Comparison of ENCODE assay signal across 2 cellular contexts in the genomic region with DNA sequence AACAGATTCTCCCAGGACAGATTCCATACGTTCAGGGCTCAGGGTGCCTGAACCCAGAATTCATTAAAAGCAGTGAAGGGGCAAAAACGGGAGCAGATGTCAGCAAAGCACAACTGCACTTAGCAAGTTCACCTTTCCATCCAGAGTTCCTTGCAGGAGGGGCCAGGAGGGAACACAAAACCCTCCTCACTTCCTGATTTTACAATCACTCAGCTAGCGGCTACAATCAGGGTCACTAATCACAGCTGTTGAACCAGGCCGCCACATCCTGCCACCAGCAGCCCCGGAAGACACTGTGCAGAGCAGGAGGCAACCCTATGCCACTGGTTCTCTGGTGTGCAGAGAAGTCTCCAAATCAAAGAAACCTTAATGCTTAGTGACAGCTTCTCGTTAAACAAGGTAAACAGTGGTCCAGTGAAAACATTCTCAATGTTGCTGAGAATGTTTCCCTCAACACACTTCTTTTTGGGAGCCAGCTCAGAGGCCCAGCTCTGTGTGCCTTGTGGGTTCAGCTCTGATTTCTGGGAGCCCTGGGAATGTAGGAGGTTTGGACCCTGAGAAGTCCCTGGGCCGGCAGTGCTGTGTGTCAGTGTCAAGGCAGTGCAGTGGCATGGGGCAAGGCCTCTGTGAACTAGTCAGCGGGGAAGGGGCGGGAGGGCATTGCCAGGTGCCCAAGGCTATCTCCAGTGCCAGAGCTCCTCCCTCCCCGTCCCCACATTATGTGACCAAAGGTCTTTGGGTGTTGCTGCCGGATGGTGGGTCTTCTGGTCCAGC.
TF ChIP-seq lines count a peak whose summit lies in the region.

No MANE protein-coding gene starts in this region.

TF ChIP-seq in GM12878, 131 proteins besides CTCF, POLR2A, EP300 and RAD21 (continued from another document and continues in another):
- TF ChIP-seq, protein P1, sequence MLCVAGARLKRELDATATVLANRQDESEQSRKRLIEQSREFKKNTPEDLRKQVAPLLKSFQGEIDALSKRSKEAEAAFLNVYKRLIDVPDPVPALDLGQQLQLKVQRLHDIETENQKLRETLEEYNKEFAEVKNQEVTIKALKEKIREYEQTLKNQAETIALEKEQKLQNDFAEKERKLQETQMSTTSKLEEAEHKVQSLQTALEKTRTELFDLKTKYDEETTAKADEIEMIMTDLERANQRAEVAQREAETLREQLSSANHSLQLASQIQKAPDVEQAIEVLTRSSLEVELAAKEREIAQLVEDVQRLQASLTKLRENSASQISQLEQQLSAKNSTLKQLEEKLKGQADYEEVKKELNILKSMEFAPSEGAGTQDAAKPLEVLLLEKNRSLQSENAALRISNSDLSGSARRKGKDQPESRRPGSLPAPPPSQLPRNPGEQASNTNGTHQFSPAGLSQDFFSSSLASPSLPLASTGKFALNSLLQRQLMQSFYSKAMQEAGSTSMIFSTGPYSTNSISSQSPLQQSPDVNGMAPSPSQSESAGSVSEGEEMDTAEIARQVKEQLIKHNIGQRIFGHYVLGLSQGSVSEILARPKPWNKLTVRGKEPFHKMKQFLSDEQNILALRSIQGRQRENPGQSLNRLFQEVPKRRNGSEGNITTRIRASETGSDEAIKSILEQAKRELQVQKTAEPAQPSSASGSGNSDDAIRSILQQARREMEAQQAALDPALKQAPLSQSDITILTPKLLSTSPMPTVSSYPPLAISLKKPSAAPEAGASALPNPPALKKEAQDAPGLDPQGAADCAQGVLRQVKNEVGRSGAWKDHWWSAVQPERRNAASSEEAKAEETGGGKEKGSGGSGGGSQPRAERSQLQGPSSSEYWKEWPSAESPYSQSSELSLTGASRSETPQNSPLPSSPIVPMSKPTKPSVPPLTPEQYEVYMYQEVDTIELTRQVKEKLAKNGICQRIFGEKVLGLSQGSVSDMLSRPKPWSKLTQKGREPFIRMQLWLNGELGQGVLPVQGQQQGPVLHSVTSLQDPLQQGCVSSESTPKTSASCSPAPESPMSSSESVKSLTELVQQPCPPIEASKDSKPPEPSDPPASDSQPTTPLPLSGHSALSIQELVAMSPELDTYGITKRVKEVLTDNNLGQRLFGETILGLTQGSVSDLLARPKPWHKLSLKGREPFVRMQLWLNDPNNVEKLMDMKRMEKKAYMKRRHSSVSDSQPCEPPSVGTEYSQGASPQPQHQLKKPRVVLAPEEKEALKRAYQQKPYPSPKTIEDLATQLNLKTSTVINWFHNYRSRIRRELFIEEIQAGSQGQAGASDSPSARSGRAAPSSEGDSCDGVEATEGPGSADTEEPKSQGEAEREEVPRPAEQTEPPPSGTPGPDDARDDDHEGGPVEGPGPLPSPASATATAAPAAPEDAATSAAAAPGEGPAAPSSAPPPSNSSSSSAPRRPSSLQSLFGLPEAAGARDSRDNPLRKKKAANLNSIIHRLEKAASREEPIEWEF (IDR thresholded peaks at IDR 0.05; ENCODE audit: insufficient replicate concordance, low read depth, low read length): no peak
- no peak for TF ChIP-seq ZNF384 (IDR thresholded peaks at IDR 0.05; ENCODE audit: borderline replicate concordance, low read depth, low read length)
- TF ChIP-seq GABPA (IDR thresholded peaks at IDR 0.05; ENCODE audit: low read depth): peak; percentile 62; the same call in 1 of the 2 replicates
- peak; percentile 65; the same call in 1 of the 2 replicates for TF ChIP-seq ZNF207 (IDR thresholded peaks at IDR 0.05; ENCODE audit: borderline replicate concordance)
- peak; percentile 64 for TF ChIP-seq MTA2 (IDR thresholded peaks at IDR 0.05; ENCODE audit: low read depth)
- 0 out of 2 replicates have a peak, but pooled peaks have one; percentile 72 for TF ChIP-seq HDGF (IDR thresholded peaks at IDR 0.05)
- no peak for TF ChIP-seq PAX8 (IDR thresholded peaks at IDR 0.05)
- TF ChIP-seq, protein P2, sequence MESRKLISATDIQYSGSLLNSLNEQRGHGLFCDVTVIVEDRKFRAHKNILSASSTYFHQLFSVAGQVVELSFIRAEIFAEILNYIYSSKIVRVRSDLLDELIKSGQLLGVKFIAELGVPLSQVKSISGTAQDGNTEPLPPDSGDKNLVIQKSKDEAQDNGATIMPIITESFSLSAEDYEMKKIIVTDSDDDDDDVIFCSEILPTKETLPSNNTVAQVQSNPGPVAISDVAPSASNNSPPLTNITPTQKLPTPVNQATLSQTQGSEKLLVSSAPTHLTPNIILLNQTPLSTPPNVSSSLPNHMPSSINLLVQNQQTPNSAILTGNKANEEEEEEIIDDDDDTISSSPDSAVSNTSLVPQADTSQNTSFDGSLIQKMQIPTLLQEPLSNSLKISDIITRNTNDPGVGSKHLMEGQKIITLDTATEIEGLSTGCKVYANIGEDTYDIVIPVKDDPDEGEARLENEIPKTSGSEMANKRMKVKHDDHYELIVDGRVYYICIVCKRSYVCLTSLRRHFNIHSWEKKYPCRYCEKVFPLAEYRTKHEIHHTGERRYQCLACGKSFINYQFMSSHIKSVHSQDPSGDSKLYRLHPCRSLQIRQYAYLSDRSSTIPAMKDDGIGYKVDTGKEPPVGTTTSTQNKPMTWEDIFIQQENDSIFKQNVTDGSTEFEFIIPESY (IDR thresholded peaks at IDR 0.05): 0 out of 2 replicates have a peak, but pooled peaks have one; percentile 44
- TF ChIP-seq TCF12 (IDR thresholded peaks at IDR 0.05; ENCODE audit: low read depth, low read length): peak; percentile 93
- TF ChIP-seq, protein P3, sequence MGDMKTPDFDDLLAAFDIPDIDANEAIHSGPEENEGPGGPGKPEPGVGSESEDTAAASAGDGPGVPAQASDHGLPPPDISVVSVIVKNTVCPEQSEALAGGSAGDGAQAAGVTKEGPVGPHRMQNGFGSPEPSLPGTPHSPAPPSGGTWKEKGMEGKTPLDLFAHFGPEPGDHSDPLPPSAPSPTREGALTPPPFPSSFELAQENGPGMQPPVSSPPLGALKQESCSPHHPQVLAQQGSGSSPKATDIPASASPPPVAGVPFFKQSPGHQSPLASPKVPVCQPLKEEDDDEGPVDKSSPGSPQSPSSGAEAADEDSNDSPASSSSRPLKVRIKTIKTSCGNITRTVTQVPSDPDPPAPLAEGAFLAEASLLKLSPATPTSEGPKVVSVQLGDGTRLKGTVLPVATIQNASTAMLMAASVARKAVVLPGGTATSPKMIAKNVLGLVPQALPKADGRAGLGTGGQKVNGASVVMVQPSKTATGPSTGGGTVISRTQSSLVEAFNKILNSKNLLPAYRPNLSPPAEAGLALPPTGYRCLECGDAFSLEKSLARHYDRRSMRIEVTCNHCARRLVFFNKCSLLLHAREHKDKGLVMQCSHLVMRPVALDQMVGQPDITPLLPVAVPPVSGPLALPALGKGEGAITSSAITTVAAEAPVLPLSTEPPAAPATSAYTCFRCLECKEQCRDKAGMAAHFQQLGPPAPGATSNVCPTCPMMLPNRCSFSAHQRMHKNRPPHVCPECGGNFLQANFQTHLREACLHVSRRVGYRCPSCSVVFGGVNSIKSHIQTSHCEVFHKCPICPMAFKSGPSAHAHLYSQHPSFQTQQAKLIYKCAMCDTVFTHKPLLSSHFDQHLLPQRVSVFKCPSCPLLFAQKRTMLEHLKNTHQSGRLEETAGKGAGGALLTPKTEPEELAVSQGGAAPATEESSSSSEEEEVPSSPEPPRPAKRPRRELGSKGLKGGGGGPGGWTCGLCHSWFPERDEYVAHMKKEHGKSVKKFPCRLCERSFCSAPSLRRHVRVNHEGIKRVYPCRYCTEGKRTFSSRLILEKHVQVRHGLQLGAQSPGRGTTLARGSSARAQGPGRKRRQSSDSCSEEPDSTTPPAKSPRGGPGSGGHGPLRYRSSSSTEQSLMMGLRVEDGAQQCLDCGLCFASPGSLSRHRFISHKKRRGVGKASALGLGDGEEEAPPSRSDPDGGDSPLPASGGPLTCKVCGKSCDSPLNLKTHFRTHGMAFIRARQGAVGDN (IDR thresholded peaks at IDR 0.05): peak; percentile 98
- no peak for TF ChIP-seq NFXL1 (IDR thresholded peaks at IDR 0.05; ENCODE audit: borderline replicate concordance)
- TF ChIP-seq MEF2B (IDR thresholded peaks at IDR 0.05; ENCODE audit: partially characterized antibody, poor library complexity, severe bottlenecking): no peak
- TF ChIP-seq NR2C2 (IDR thresholded peaks at IDR 0.05; ENCODE audit: borderline replicate concordance, control insufficient read depth, insufficient read length, low read depth): no peak
- TF ChIP-seq HCFC1 (IDR thresholded peaks at IDR 0.05; ENCODE audit: low read length): no peak

TF ChIP-seq in liver, 16 proteins besides CTCF, POLR2A, EP300 and RAD21 (continued from another document):
- TF ChIP-seq FOXA1 (IDR thresholded peaks at IDR 0.05) (no peak), NR2F2 (IDR thresholded peaks at IDR 0.05) (no peak)
- TF ChIP-seq, protein P4, sequence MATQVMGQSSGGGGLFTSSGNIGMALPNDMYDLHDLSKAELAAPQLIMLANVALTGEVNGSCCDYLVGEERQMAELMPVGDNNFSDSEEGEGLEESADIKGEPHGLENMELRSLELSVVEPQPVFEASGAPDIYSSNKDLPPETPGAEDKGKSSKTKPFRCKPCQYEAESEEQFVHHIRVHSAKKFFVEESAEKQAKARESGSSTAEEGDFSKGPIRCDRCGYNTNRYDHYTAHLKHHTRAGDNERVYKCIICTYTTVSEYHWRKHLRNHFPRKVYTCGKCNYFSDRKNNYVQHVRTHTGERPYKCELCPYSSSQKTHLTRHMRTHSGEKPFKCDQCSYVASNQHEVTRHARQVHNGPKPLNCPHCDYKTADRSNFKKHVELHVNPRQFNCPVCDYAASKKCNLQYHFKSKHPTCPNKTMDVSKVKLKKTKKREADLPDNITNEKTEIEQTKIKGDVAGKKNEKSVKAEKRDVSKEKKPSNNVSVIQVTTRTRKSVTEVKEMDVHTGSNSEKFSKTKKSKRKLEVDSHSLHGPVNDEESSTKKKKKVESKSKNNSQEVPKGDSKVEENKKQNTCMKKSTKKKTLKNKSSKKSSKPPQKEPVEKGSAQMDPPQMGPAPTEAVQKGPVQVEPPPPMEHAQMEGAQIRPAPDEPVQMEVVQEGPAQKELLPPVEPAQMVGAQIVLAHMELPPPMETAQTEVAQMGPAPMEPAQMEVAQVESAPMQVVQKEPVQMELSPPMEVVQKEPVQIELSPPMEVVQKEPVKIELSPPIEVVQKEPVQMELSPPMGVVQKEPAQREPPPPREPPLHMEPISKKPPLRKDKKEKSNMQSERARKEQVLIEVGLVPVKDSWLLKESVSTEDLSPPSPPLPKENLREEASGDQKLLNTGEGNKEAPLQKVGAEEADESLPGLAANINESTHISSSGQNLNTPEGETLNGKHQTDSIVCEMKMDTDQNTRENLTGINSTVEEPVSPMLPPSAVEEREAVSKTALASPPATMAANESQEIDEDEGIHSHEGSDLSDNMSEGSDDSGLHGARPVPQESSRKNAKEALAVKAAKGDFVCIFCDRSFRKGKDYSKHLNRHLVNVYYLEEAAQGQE (IDR thresholded peaks at IDR 0.05): no peak
- TF ChIP-seq, protein P2 (IDR thresholded peaks at IDR 0.05): peak; percentile 91
